ENCODE assay signal across 8 cellular contexts in genomic region chr7:116952640-116953371, GRCh38. TPM values are rescaled to one million over a fixed set of nuclear protein-coding genes. Genes with fewer than 3 reads are reported as not detected.
DNase-seq lines count a peak whose midpoint lies in the region; ATAC-seq and TF ChIP-seq lines count a peak whose summit lies in the region.

No MANE protein-coding gene starts in this region.

- 0 out of 2 replicates have a peak, but pooled peaks cover 9% of the 10 kb centered on the region for H4K20me1 ChIP-seq in BLaER1

- H3K9me3 ChIP-seq in BLaER1 (no peaks in the 10 kb centered on the region), right lobe of liver (no peaks in the 10 kb centered on the region), testis (no peaks in the 10 kb centered on the region)

- intact Hi-C loops in right lobe of liver (cut with DNase I): no loop called here
- intact Hi-C loops in testis (cut with DNase I; ENCODE audit: low total_unique reads): no loop called here

- TF ChIP-seq POLR2A in right lobe of liver (IDR thresholded peaks at IDR 0.05) (no peak), testis (IDR thresholded peaks at IDR 0.05) (no peak)

- TF ChIP-seq CTCF in right lobe of liver (IDR thresholded peaks at IDR 0.05) (no peak), testis (IDR thresholded peaks at IDR 0.05) (no peak)

- peak overlapping the region; percentile 96 for H3K4me3 ChIP-seq in BLaER1
- H3K4me3 ChIP-seq in right lobe of liver: peak overlapping the region; percentile 71 to 83 (median 76)
- peak overlapping the region; percentile 88 for H3K4me3 ChIP-seq in testis

- no peaks in the 10 kb centered on the region for H3K27me3 ChIP-seq in BLaER1
- no peaks in the 10 kb centered on the region for H3K27me3 ChIP-seq in right lobe of liver
- no peaks in the 10 kb centered on the region for H3K27me3 ChIP-seq in testis

- H3K9ac ChIP-seq in BLaER1: peak overlapping the region; percentile 94

- ATAC-seq in GM18907 (IDR thresholded peaks at IDR 0.05; ENCODE audit: unreplicated experiment) (peak; percentile 23), right lobe of liver (peak; percentile 18 to 66 (median 28))

- H3K27ac ChIP-seq in BLaER1 (peak overlapping the region; percentile 92), right lobe of liver (peak overlapping the region; percentile 98), testis (peak overlapping the region; percentile 85 to 99)

- H3K36me3 ChIP-seq in BLaER1 (no peaks in the 10 kb centered on the region), right lobe of liver (no peaks in the 10 kb centered on the region), testis (ENCODE audit: low read depth, missing control alignments) (no peaks in the 10 kb centered on the region)

- DNase-seq in HuH-7 (ENCODE audit: low spot score) (peak; percentile 32), RKO (ENCODE audit: low spot score) (peak; percentile 76), dedifferentiated amniotic fluid mesenchymal stem cell (ENCODE audit: extremely low spot score) (peak; percentile 39), right lobe of liver (peak; percentile 70 to 84 (median 83)), testis (peak; percentile 80), 8988T (no peak)

- H3K4me2 ChIP-seq in BLaER1: peak overlapping the region; percentile 72

- H3K4me1 ChIP-seq in BLaER1 (peaks cover 16% of the 10 kb centered on the region), right lobe of liver (peaks cover 0 to 33% (median 5%) of the 10 kb centered on the region in 4 donors), testis (peaks cover 27% of the 10 kb centered on the region)

- WGBS in right lobe of liver (ENCODE audit: insufficient coverage, low coverage, low lambda C conversion rate, missing lambda C conversion rate): 5% methylated on average over 22 of the region's 25 CpGs
- WGBS in testis, 2 donors: 3% methylated on average over 24 to 25 of the region's 25 CpGs

RNA-seq across cellular contexts. Expression of gene ST7, which starts 0.5 kb away (rescaled TPM):
- 10 to 100 TPM; 17.4 to 29.9 (median 22.4) TPM for total RNA-seq in right lobe of liver
- 10 to 100 TPM; 15.9 to 23.2 TPM for total RNA-seq in testis
- 25.3 TPM for polyA plus RNA-seq in testis (ENCODE audit: insufficient read depth, low read depth, low replicate concordance)
